32 cellular contexts compared by ENCODE assay signal in the genomic region with DNA sequence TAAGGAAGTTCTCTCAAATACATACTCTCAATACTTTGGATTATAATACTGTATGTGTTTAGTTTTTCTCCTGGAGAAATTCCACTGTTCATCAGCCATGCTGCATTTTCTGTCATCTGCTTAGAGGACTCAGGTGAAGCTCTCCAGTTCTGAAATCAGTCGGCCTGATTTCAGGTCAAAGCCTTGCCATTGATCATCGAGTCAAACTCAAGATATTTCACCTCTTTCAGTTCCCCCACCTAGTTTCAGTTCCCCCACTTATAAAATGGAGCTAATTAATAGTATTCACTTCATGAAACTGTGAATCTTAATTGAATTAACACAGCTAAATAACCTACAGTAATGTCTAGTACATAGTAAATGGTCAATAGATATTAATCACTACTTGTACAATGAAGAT.
"Had no signal": no experiment of that assay in that cellular context is flagged by ENCODE, and none has a peak within 500 bp of the region (broad histone marks: within the 10 kb centered on the region; RNA-seq: fewer than 3 reads in every experiment).

No MANE protein-coding gene starts in this region.

- H3K27me3 ChIP-seq: ascending aorta, cardiac muscle cell had no signal

- H3K36me3 ChIP-seq: ascending aorta, cardiac muscle cell, WERI-Rb-1 had no signal

- H3K4me1 ChIP-seq: ascending aorta had no signal

- H3K4me3 ChIP-seq: ascending aorta, cardiac muscle cell had no signal

- ATAC-seq: activated CD4-positive, alpha-beta T cell treated with anti-CD3 and anti-CD28 coated beads for 36 hours; activated CD4-positive, CD25-positive, alpha-beta regulatory T cell treated with anti-CD3 and anti-CD28 coated beads, Interleukin-2, amount 50 U/mL, for 24 hours; activated CD8-positive, alpha-beta memory T cell treated with anti-CD3 and anti-CD28 coated beads, Interleukin-2, amount 10 ng/mL, durations not matched to agents 7 days and 5 days; activated CD8-positive, alpha-beta T cell treated with anti-CD3 and anti-CD28 coated beads, Interleukin-2, amount 10 ng/mL, durations not matched to agents 7 days and 5 days; activated naive CD8-positive, alpha-beta T cell treated with anti-CD3 and anti-CD28 coated beads, Interleukin-2, amount 50 U/mL, for 24 hours; WTC11 had no signal

- H3K9me3 ChIP-seq: ascending aorta had no signal

- DNase-seq: activated CD4-positive, alpha-beta memory T cell treated with anti-CD3 and anti-CD28 coated beads, Interleukin-2, amount 10 ng/mL, durations not matched to agents 7 days and 5 days; activated CD4-positive, alpha-beta T cell treated with anti-CD3 and anti-CD28 coated beads for 1 hour; activated CD4-positive, alpha-beta T cell treated with anti-CD3 and anti-CD28 coated beads for 36 hours; activated CD4-positive, alpha-beta T cell treated with anti-CD3 and anti-CD28 coated beads for 48 hours; activated CD4-positive, alpha-beta T cell treated with anti-CD3 and anti-CD28 coated beads, Interleukin-2, amount 10 ng/mL, durations not matched to agents 7 days and 5 days; activated CD4-positive, alpha-beta T cell treated with anti-CD3 and anti-CD28 coated beads, Interleukin-2, amount 50 U/mL, for 48 hours; activated CD4-positive, CD25-positive, alpha-beta regulatory T cell; activated CD8-positive, alpha-beta memory T cell treated with anti-CD3 and anti-CD28 coated beads for 24 hours; activated CD8-positive, alpha-beta memory T cell treated with anti-CD3 and anti-CD28 coated beads, Interleukin-2, amount 10 ng/mL, durations not matched to agents 7 days and 5 days; activated CD8-positive, alpha-beta memory T cell treated with anti-CD3 and anti-CD28 coated beads, Interleukin-2, amount 50 U/mL, for 48 hours; activated CD8-positive, alpha-beta T cell treated with anti-CD3 and anti-CD28 coated beads, Interleukin-2, amount 10 ng/mL, durations not matched to agents 7 days and 5 days; activated effector memory CD4-positive, alpha-beta T cell treated with Interleukin-2 at 50 U/mL for 16 hours; activated gamma-delta T cell; activated naive CD4-positive, alpha-beta T cell treated with anti-CD3 and anti-CD28 coated beads, Interleukin-2, amount 10 ng/mL, durations not matched to agents 7 days and 5 days; activated naive CD4-positive, alpha-beta T cell treated with Interleukin-2 at 50 U/mL for 16 hours; activated naive CD8-positive, alpha-beta T cell treated with anti-CD3 and anti-CD28 coated beads, Interleukin-2, amount 10 ng/mL, durations not matched to agents 7 days and 5 days; activated naive CD8-positive, alpha-beta T cell treated with anti-CD3 and anti-CD28 coated beads, Interleukin-2, amount 50 U/mL, for 24 hours; activated T-cell treated with anti-CD3 and anti-CD28 coated beads, Interleukin-2, amount 50 U/mL, for 24 hours; activated T-cell treated with anti-CD3 and anti-CD28 coated beads, Interleukin-2, amount 50 U/mL, for 48 hours; amygdala; anterior cingulate cortex; caudate nucleus; cerebellar nuclear complex; T-helper 2 cell; T-helper 9 cell; WERI-Rb-1 had no signal

- FAIRE-seq: bronchial epithelial cell, TTC549 had no signal

- H3K27ac ChIP-seq: ascending aorta, cardiac muscle cell, WERI-Rb-1 had no signal
